32 cellular contexts compared by ENCODE assay signal in genomic region chr2:189756311-189756710, GRCh38.
"Had no signal": no experiment of that assay in that cellular context is flagged by ENCODE, and none has a peak within 500 bp of the region (broad histone marks: within the 10 kb centered on the region; RNA-seq: fewer than 3 reads in every experiment).

No MANE protein-coding gene starts in this region.

- H2AFZ ChIP-seq: parathyroid adenoma had no signal

- H3K36me3 ChIP-seq: neutrophil, ovary had no signal

- H3K9me3 Mint-ChIP-seq: naive thymus-derived CD8-positive, alpha-beta T cell; natural killer cell treated with Interleukin-12 subunit alpha and Interleukin-12 subunit beta and Interleukin-15 and Interleukin-18, amount 100 ng/mL, for 72 hours; nephron progenitor cell; neural crest cell; stimulated activated memory B cell treated with anti-CD40 and anti-IgM and Interleukin-4, amounts not matched to agents 10 μg/mL and 1 μg/mL and 100 μg/mL, for 72 hours; stimulated activated naive CD8-positive, alpha-beta T cell treated with anti-CD3 and anti-CD28 coated beads, Interleukin-15, amount 100 ng/mL, for 72 hours had no signal

- H3K4me3 Mint-ChIP-seq: naive thymus-derived CD8-positive, alpha-beta T cell; natural killer cell treated with Interleukin-12 subunit alpha and Interleukin-12 subunit beta and Interleukin-15 and Interleukin-18, amount 100 ng/mL, for 72 hours; nephron progenitor cell; neural crest cell; stimulated activated memory B cell treated with anti-CD40 and anti-IgM and Interleukin-4, amounts not matched to agents 10 μg/mL and 1 μg/mL and 100 μg/mL, for 72 hours; stimulated activated naive CD8-positive, alpha-beta T cell treated with anti-CD3 and anti-CD28 coated beads, Interleukin-15, amount 100 ng/mL, for 72 hours had no signal

- FAIRE-seq: urothelium cell line had no signal

- H3K79me2 ChIP-seq: parathyroid adenoma had no signal

- H3K27me3 ChIP-seq: neutrophil, ovary, spleen, suprapubic skin, testis, tibial nerve, upper lobe of left lung, vagina had no signal

- H3K27ac Mint-ChIP-seq: progenitor cell of endocrine pancreas; stimulated activated memory B cell treated with anti-CD40 and anti-IgM and Interleukin-4, amounts not matched to agents 10 μg/mL and 1 μg/mL and 100 μg/mL, for 72 hours; stimulated activated naive CD8-positive, alpha-beta T cell treated with anti-CD3 and anti-CD28 coated beads, Interleukin-15, amount 100 ng/mL, for 72 hours had no signal

- H3K4me1 Mint-ChIP-seq: nephron progenitor cell; neural crest cell; stimulated activated memory B cell treated with anti-CD40 and anti-IgM and Interleukin-4, amounts not matched to agents 10 μg/mL and 1 μg/mL and 100 μg/mL, for 72 hours had no signal

- ATAC-seq: naive thymus-derived CD8-positive, alpha-beta T cell; natural killer cell treated with Interleukin-12 subunit alpha and Interleukin-12 subunit beta and Interleukin-15 and Interleukin-18, amount 100 ng/mL, for 72 hours; psoas muscle; right cardiac atrium; sciatic nerve; stimulated activated memory B cell treated with anti-CD40 and anti-IgM and Interleukin-4, amounts not matched to agents 10 μg/mL and 1 μg/mL and 100 μg/mL, for 72 hours; stimulated activated naive CD8-positive, alpha-beta T cell treated with anti-CD3 and anti-CD28 coated beads, Interleukin-15, amount 100 ng/mL, for 72 hours; stimulated activated naive CD8-positive, alpha-beta T cell treated with anti-CD3 and anti-CD28 coated beads, Interleukin-15, Interleukin-2, amounts not matched to agents 100 U/mL and 50 U/mL, for 24 hours had no signal

- H3K36me3 Mint-ChIP-seq: natural killer cell treated with Interleukin-12 subunit alpha and Interleukin-12 subunit beta and Interleukin-15 and Interleukin-18, amount 100 ng/mL, for 72 hours had no signal

- H3K4me3 ChIP-seq: ovary, psoas muscle, skin epidermis, smooth muscle cell, spleen, suprapubic skin, testis, tibial nerve, upper lobe of left lung, vagina had no signal

- H3K27ac ChIP-seq: neutrophil, ovary, parathyroid adenoma, psoas muscle, skin epidermis, spleen, suprapubic skin, testis, tibial nerve, upper lobe of left lung, vagina had no signal

- H3K9ac ChIP-seq: parathyroid adenoma had no signal

- H3K4me2 ChIP-seq: smooth muscle cell had no signal

- H3K4me1 ChIP-seq: parathyroid adenoma, testis, upper lobe of left lung, vagina had no signal

- H3K9me3 ChIP-seq: neutrophil, ovary, psoas muscle, spleen, suprapubic skin, testis, tibial nerve, upper lobe of left lung, vagina had no signal

- DNase-seq: naive thymus-derived CD8-positive, alpha-beta T cell; nephron progenitor cell; nucleus accumbens; ovary; posterior cingulate gyrus; psoas muscle; right cardiac atrium; spleen; stimulated activated CD4-positive, alpha-beta T cell treated with anti-CD3 and anti-CD28 coated beads, Interleukin-12 subunit alpha, Interleukin-12 subunit beta, amount 100 ng/mL, for 4 hours; stimulated activated CD4-positive, alpha-beta T cell treated with anti-CD3 and anti-CD28 coated beads, Interleukin-1b, Interleukin-23, amount 100 ng/mL, for 48 hours; stimulated activated CD4-positive, alpha-beta T cell treated with anti-CD3 and anti-CD28 coated beads, Interleukin-4, amount 100 ng/mL, for 1 hour; stimulated activated CD4-positive, alpha-beta T cell treated with anti-CD3 and anti-CD28 coated beads, Interleukin-4, amount 100 ng/mL, for 4 hours; stimulated activated CD8-positive, alpha-beta memory T cell treated with anti-CD3 and anti-CD28 coated beads, Interleukin-4, amount 100 ng/mL, for 48 hours; stimulated activated naive CD4-positive, alpha-beta T cell; stimulated activated naive CD8-positive, alpha-beta T cell treated with anti-CD3 and anti-CD28 coated beads, Interleukin-15, amount 100 ng/mL, for 72 hours; stimulated activated naive CD8-positive, alpha-beta T cell treated with anti-CD3 and anti-CD28 coated beads, Interleukin-15, Interleukin-2, amounts not matched to agents 100 U/mL and 50 U/mL, for 24 hours; substantia nigra; testis; upper lobe of left lung had no signal

- H3K27me3 Mint-ChIP-seq: naive thymus-derived CD8-positive, alpha-beta T cell; natural killer cell treated with Interleukin-12 subunit alpha and Interleukin-12 subunit beta and Interleukin-15 and Interleukin-18, amount 100 ng/mL, for 72 hours; progenitor cell of endocrine pancreas; stimulated activated memory B cell treated with anti-CD40 and anti-IgM and Interleukin-4, amounts not matched to agents 10 μg/mL and 1 μg/mL and 100 μg/mL, for 72 hours; stimulated activated naive CD8-positive, alpha-beta T cell treated with anti-CD3 and anti-CD28 coated beads, Interleukin-15, amount 100 ng/mL, for 72 hours had no signal
